ENCODE assay signal across 12 cellular contexts in genomic region chr5:38853753-38854470, GRCh38. TPM values are rescaled to one million over a fixed set of nuclear protein-coding genes. Genes with fewer than 3 reads are reported as not detected.
DNase-seq lines count a peak whose midpoint lies in the region; ATAC-seq, FAIRE-seq and TF ChIP-seq lines count a peak whose summit lies in the region.
"Had no signal": no experiment of that assay in that cellular context is flagged by ENCODE, and none has a peak within 500 bp of the region (broad histone marks: within the 10 kb centered on the region; RNA-seq: fewer than 3 reads in every experiment).

No MANE protein-coding gene starts in this region.

- peak overlapping the region; percentile 59 for H3K27ac ChIP-seq in AG04450 (ENCODE audit: low read depth, low read length)
- H3K27ac ChIP-seq in lower lobe of right lung, result peak overlapping the region; percentile 66
- H3K27ac ChIP-seq: BLaER1, VCaP had no signal

- H3K27me3 ChIP-seq in AG04450 (ENCODE audit: control insufficient read depth, insufficient read depth, low read length) (no peaks in the 10 kb centered on the region), bronchial epithelial cell (ENCODE audit: control insufficient read depth, insufficient read depth, low read length) (no peaks in the 10 kb centered on the region), lower lobe of right lung (ENCODE audit: low read depth) (no peaks in the 10 kb centered on the region)
- H3K27me3 ChIP-seq: BLaER1 had no signal

- WGBS in lower leg skin, 2 donors, result 57 to 60% methylated on average over 6 of the region's 6 CpGs

- H3K9me3 ChIP-seq in AG04450 (ENCODE audit: control insufficient read depth, insufficient read depth, low read length) (peaks cover 5% of the 10 kb centered on the region; the same call in 1 of the 2 replicates), lower lobe of right lung (no peaks in the 10 kb centered on the region)

- ATAC-seq in lower lobe of right lung, result peak; percentile 90 to 94

- TF ChIP-seq CTCF in AG04450 (IDR thresholded peaks at IDR 0.05; ENCODE audit: low read depth, low read length) (no peak), bronchial epithelial cell (IDR thresholded peaks at IDR 0.05; ENCODE audit: insufficient read depth, low read length, severe bottlenecking) (no peak), lower lobe of right lung (IDR thresholded peaks at IDR 0.05) (no peak), lower leg skin (IDR thresholded peaks at IDR 0.05) (no peak), GM10266 (IDR thresholded peaks at IDR 0.05; ENCODE audit: control insufficient read depth, insufficient read depth, low read depth, missing control alignments) (no peak)

- H3K4me1 ChIP-seq in lower lobe of right lung, result peaks cover 24% of the 10 kb centered on the region
- H3K4me1 ChIP-seq: BLaER1 had no signal

- H3K36me3 ChIP-seq in bronchial epithelial cell (ENCODE audit: control insufficient read depth, insufficient read depth, low read length) (peaks cover 3% of the 10 kb centered on the region), lower lobe of right lung (no peaks in the 10 kb centered on the region)
- H3K36me3 ChIP-seq: BLaER1 had no signal

- H3K4me3 ChIP-seq in AG04450 (ENCODE audit: low read depth, low read length) (no peak overlapping the region), bronchial epithelial cell (ENCODE audit: low read depth, low read length) (no peak overlapping the region), lower lobe of right lung (no peak overlapping the region), lower leg skin (ENCODE audit: low read depth, poor library complexity, severe bottlenecking) (no peak overlapping the region)
- H3K4me3 ChIP-seq: BLaER1 had no signal

- CTCF ChIA-PET in AG04450 (lab: Charles Lee), result interaction anchor here (0.7 kb wide), 1 partner anchor 16 kb away, joined by 3 read pairs; no protein-coding TSS in a partner anchor

- no peak for TF ChIP-seq POLR2A in lower leg skin (IDR thresholded peaks at IDR 0.05)

- DNase-seq in AG04450 (ENCODE audit: low read depth, low spot score), result peak; percentile 39
- peak; percentile 92 for DNase-seq in HT1080 (ENCODE audit: low read depth)
- DNase-seq in bronchial epithelial cell (ENCODE audit: low read depth), result peak; percentile 98
- DNase-seq in lower lobe of right lung, result no peak
- DNase-seq in NCI-H2227 treated with DMSO at 0.1 percent for 48 hours (lab: John Stamatoyannopoulos, UW), result no peak
- DNase-seq in lower leg skin (ENCODE audit: low spot score in 2 of 2), result no peak
- DNase-seq in activated CD8-positive, alpha-beta memory T cell treated with anti-CD3 and anti-CD28 coated beads, Interleukin-2, amount 50 U/mL, for 4 hours, result no peak
- no peak for DNase-seq in GM10266 (ENCODE audit: extremely low spot score)
- DNase-seq: Right ventricle myocardium superior, substantia nigra had no signal

- intact Hi-C loops in lower lobe of right lung (cut with DNase I), result no loop called here
- intact Hi-C loops in lower leg skin (cut with DNase I; ENCODE audit: low total_unique reads), result no loop called here

- POLR2A ChIA-PET in AG04450 (lab: Yijun Ruan, JAX), result interaction anchor here (0.7 kb wide), 1 partner anchor 385 kb away, joined by 3 read pairs; no protein-coding TSS in a partner anchor

- FAIRE-seq in bronchial epithelial cell (lab: Jason Lieb, UNC), result peak; percentile 52

RNA-seq across cellular contexts. Expression of gene OSMR, which starts 8.1 kb away (rescaled TPM):
- 100 and 102 TPM in 2 replicates for polyA plus RNA-seq in AG04450 (2011; rRNA removed)
- 85.9 and 108 TPM in 2 replicates for polyA minus RNA-seq in AG04450 (2011; rRNA and poly(A)+ RNA removed)
- 21.9 and 31.2 TPM in 2 replicates for total RNA-seq in HT1080 (2014; rRNA removed; shearing (Covaris generic))
- 60.8 and 77.0 TPM in 2 replicates for polyA plus RNA-seq in HT1080 (2015; cell fraction: cytosol; rRNA removed)
- 205 and 206 TPM in 2 replicates for polyA plus RNA-seq in HT1080 (2015; cell fraction: nucleus; rRNA removed)
- total RNA-seq in bronchial epithelial cell (36.9 and 40.7 TPM in 2 replicates), lower lobe of right lung (61.6 TPM), lower leg skin (10 to 100 TPM; 13.7 to 28.1 (median 22.0) TPM)

Comparison
In these comparisons a context has a peak if more than half of its experiments do, and no peak if none do; other contexts are left out.
1. DNase-seq: peak in AG04450 (single experiment), HT1080 (single experiment) and bronchial epithelial cell (single experiment); none in lower lobe of right lung (single experiment), NCI-H2227 treated with DMSO at 0.1 percent for 48 hours (single experiment), lower leg skin (0 of 2), activated CD8-positive, alpha-beta memory T cell treated with anti-CD3 and anti-CD28 coated beads, Interleukin-2, amount 50 U/mL, for 4 hours (single experiment) and GM10266 (single experiment).